ENCODE assay signal across 1 cellular context in genomic region chr12:57430931-57431566, GRCh38.
TF ChIP-seq lines count a peak whose summit lies in the region.

Gene R3HDM2, minus strand, starts transcription at chr12:57431043. Its CDS starts 120,615 bp downstream, at chr12:57310428.

TF ChIP-seq in HEK293, 187 proteins besides CTCF, POLR2A, EP300 and RAD21 (continued from another document and continues in another):
- TF ChIP-seq PATZ1 (tag by site-specific recombination; IDR thresholded peaks at IDR 0.05) (peak; percentile 70), ZBTB1 (tag by site-specific recombination; IDR thresholded peaks at IDR 0.05) (0 out of 2 replicates have a peak, but pooled peaks have one; percentile 22), ZNF513 (tag by site-specific recombination; IDR thresholded peaks at IDR 0.05) (no peak), ZNF311 (tag by site-specific recombination; IDR thresholded peaks at IDR 0.05; ENCODE audit: borderline replicate concordance) (no peak), ZNF626 (tag by site-specific recombination; IDR thresholded peaks at IDR 0.05) (no peak), ZNF645 (tag by site-specific recombination; IDR thresholded peaks at IDR 0.05) (no peak), ZBTB44 (tag by site-specific recombination; IDR thresholded peaks at IDR 0.05) (no peak), ZNF302 (tag by site-specific recombination; IDR thresholded peaks at IDR 0.05; ENCODE audit: low read depth) (no peak), ZNF704 (tag by site-specific recombination; IDR thresholded peaks at IDR 0.05) (no peak), AEBP2 (tag by site-specific recombination; IDR thresholded peaks at IDR 0.05; ENCODE audit: borderline replicate concordance) (no peak), ZNF555 (tag by site-specific recombination; conservative IDR thresholded peaks at IDR 0.05) (no peak), ZNF280D (tag by site-specific recombination; IDR thresholded peaks at IDR 0.05) (no peak), YY1 (tag by site-specific recombination; IDR thresholded peaks at IDR 0.05) (no peak), ZNF560 (tag by site-specific recombination; IDR thresholded peaks at IDR 0.05; ENCODE audit: borderline replicate concordance) (no peak), ZFP3 (tag by site-specific recombination; IDR thresholded peaks at IDR 0.05; ENCODE audit: low read depth) (no peak), MZF1 (tag by site-specific recombination; IDR thresholded peaks at IDR 0.05; ENCODE audit: borderline replicate concordance) (no peak), ZNF548 (tag by site-specific recombination; IDR thresholded peaks at IDR 0.05) (no peak), ZNF23 (tag by site-specific recombination; IDR thresholded peaks at IDR 0.05; ENCODE audit: borderline replicate concordance) (no peak), ZNF837 (tag by site-specific recombination; IDR thresholded peaks at IDR 0.05) (no peak), ZNF529 (tag by site-specific recombination; IDR thresholded peaks at IDR 0.05; ENCODE audit: insufficient replicate concordance) (no peak), SP7 (tag by site-specific recombination; IDR thresholded peaks at IDR 0.05) (peak; percentile 77; the same call in 1 of the 2 replicates), PRDM4 (tag by site-specific recombination; IDR thresholded peaks at IDR 0.05) (no peak), ZNF174 (tag by site-specific recombination; IDR thresholded peaks at IDR 0.05) (no peak), ZBTB8A (tag by site-specific recombination; IDR thresholded peaks at IDR 0.05) (peak; percentile 91), PRDM1 (tag by site-specific recombination; IDR thresholded peaks at IDR 0.05) (0 out of 2 replicates have a peak, but pooled peaks have one; percentile 8), ZNF768 (tag by site-specific recombination; IDR thresholded peaks at IDR 0.05) (no peak), SCRT1 (tag by site-specific recombination; IDR thresholded peaks at IDR 0.05; ENCODE audit: borderline replicate concordance) (no peak), HOXC10 (CRISPR knock-in tag; IDR thresholded peaks at IDR 0.05) (no peak), ZNF654 (tag by site-specific recombination; IDR thresholded peaks at IDR 0.05; ENCODE audit: low read depth) (no peak), ZBTB6 (tag by site-specific recombination; IDR thresholded peaks at IDR 0.05) (no peak), ZNF791 (tag by site-specific recombination; IDR thresholded peaks at IDR 0.05) (no peak), ZNF571 (tag by site-specific recombination; IDR thresholded peaks at IDR 0.05) (no peak), ZNF76 (tag by site-specific recombination; IDR thresholded peaks at IDR 0.05; ENCODE audit: borderline replicate concordance, low read depth) (peak; percentile 69; the same call in 1 of the 2 replicates), SP2 (tag by site-specific recombination; IDR thresholded peaks at IDR 0.05) (peak; percentile 79), ZNF660 (tag by site-specific recombination; IDR thresholded peaks at IDR 0.05) (peak; percentile 57), ZNF530 (tag by site-specific recombination; IDR thresholded peaks at IDR 0.05; ENCODE audit: low read depth) (no peak), ZNF16 (tag by site-specific recombination; IDR thresholded peaks at IDR 0.05; ENCODE audit: low read depth) (no peak), WT1 (tag by site-specific recombination; IDR thresholded peaks at IDR 0.05) (0 out of 2 replicates have a peak, but pooled peaks have one; percentile 21), MEIS1 (CRISPR knock-in tag; IDR thresholded peaks at IDR 0.05; ENCODE audit: borderline replicate concordance) (no peak), KLF17 (tag by site-specific recombination; IDR thresholded peaks at IDR 0.05) (peak; percentile 47), FEZF1 (tag by site-specific recombination; IDR thresholded peaks at IDR 0.05) (no peak), ZNF114 (tag by site-specific recombination; IDR thresholded peaks at IDR 0.05) (no peak), ZNF623 (tag by site-specific recombination; IDR thresholded peaks at IDR 0.05) (no peak), ZNF335 (tag by site-specific recombination; conservative IDR thresholded peaks at IDR 0.05) (peak; percentile 41), ZNF677 (tag by site-specific recombination; IDR thresholded peaks at IDR 0.05) (no peak), GFI1B (tag by site-specific recombination; IDR thresholded peaks at IDR 0.05) (no peak), ZNF112 (tag by site-specific recombination; IDR thresholded peaks at IDR 0.05) (no peak), ZNF394 (tag by site-specific recombination; IDR thresholded peaks at IDR 0.05; ENCODE audit: borderline replicate concordance) (peak; percentile 30; the same call in 1 of the 2 replicates), ZNF211 (tag by site-specific recombination; IDR thresholded peaks at IDR 0.05; ENCODE audit: low read depth) (no peak), ZBTB21 (tag by site-specific recombination; IDR thresholded peaks at IDR 0.05) (peak; percentile 98), ZNF146 (tag by site-specific recombination; IDR thresholded peaks at IDR 0.05) (no peak), ZNF184 (tag by site-specific recombination; IDR thresholded peaks at IDR 0.05) (no peak)
